Comparison of ENCODE assay signal across 22 cellular contexts in genomic region chr20:8315639-8316573, GRCh38.
DNase-seq lines count a peak whose midpoint lies in the region; ATAC-seq and TF ChIP-seq lines count a peak whose summit lies in the region.
"Had no signal": no experiment of that assay in that cellular context is flagged by ENCODE, and none has a peak within 500 bp of the region (broad histone marks: within the 10 kb centered on the region; RNA-seq: fewer than 3 reads in every experiment).

No MANE protein-coding gene starts in this region.

- DNase-seq in NCI-H1092 treated with DMSO at 0.1 percent for 48 hours (lab: John Stamatoyannopoulos, UW) = peak; percentile 45
- peak; percentile 46 for DNase-seq in NCI-H2196 (lab: John Stamatoyannopoulos, UW; ENCODE audit: unreplicated experiment)
- DNase-seq in body of pancreas = peak in 2 of 4 donors; percentile 19 to 55
- DNase-seq in progenitor cell of endocrine pancreas (ENCODE audit: low spot score, unreplicated experiment) = no peak
- no peak for DNase-seq in CD1c-positive myeloid dendritic cell (ENCODE audit: extremely low spot score)
- DNase-seq in kidney tubule cell (ENCODE audit: low spot score) = no peak
- DNase-seq in BE2C = no peak
- DNase-seq in inferior parietal cortex (ENCODE audit: extremely low spot score) = no peak
- DNase-seq: CD4-positive, alpha-beta memory T cell; GOT3; HCEC 1CT; MG63; NCI-H1048; NCI-H187 treated with DMSO at 0.1 percent for 48 hours; NCI-H2171 treated with DMSO at 0.1 percent for 48 hours; NCI-H510A; NCI-H748 treated with DMSO at 0.1 percent for 48 hours; SIG-M5; SK-N-SH had no signal

- no peaks in the 10 kb centered on the region for H3K36me3 ChIP-seq in body of pancreas (replicated peaks in 1 of 2; ENCODE audit: insufficient read depth in 1 of 2, low read depth in 2 of 2)
- H3K36me3 ChIP-seq in BE2C = no peaks in the 10 kb centered on the region; the same call in 1 of the 2 replicates
- H3K36me3 ChIP-seq: BLaER1, MG63 had no signal

- 20 to 25% methylated on average over 10 of the region's 10 CpGs for WGBS in body of pancreas, 2 donors

- H3K27me3 ChIP-seq in body of pancreas (no peaks in the 10 kb centered on the region), BE2C (no peaks in the 10 kb centered on the region)
- H3K27me3 ChIP-seq: BLaER1, MG63 had no signal

- H3K9me3 Mint-ChIP-seq in progenitor cell of endocrine pancreas (ENCODE audit: low read depth) = no peaks in the 10 kb centered on the region
- H3K9me3 Mint-ChIP-seq: CD4-positive, alpha-beta memory T cell had no signal

- H3K4me3 ChIP-seq in body of pancreas (no peak overlapping the region), BE2C (ENCODE audit: low read depth, low read length) (no peak overlapping the region)
- H3K4me3 ChIP-seq: BLaER1, K562, MG63 had no signal

- no peak for TF ChIP-seq POLR2A in body of pancreas (IDR thresholded peaks at IDR 0.05)

- H3K27ac ChIP-seq in body of pancreas = peak overlapping the region; percentile 21 to 60 (median 38)
- H3K27ac ChIP-seq: BLaER1 had no signal

- peaks cover 19% of the 10 kb centered on the region for H3K4me1 ChIP-seq in body of pancreas
- H3K4me1 ChIP-seq in BE2C = peaks cover 7% of the 10 kb centered on the region; the same call in 1 of the 2 replicates

- intact Hi-C loops in body of pancreas (cut with DNase I) = no loop called here

- H3K4me1 Mint-ChIP-seq in progenitor cell of endocrine pancreas (ENCODE audit: low read depth) = peaks cover 21% of the 10 kb centered on the region
- H3K4me1 Mint-ChIP-seq: CD4-positive, alpha-beta memory T cell had no signal

- H3K27me3 Mint-ChIP-seq in progenitor cell of endocrine pancreas = peaks cover 13% of the 10 kb centered on the region

- no peak for TF ChIP-seq CTCF in body of pancreas (IDR thresholded peaks at IDR 0.05)
- TF ChIP-seq CTCF in progenitor cell of endocrine pancreas (IDR thresholded peaks at IDR 0.05; ENCODE audit: unreplicated experiment) = no peak
- TF ChIP-seq CTCF in BE2C (IDR thresholded peaks at IDR 0.05; ENCODE audit: low read depth, low read length) = no peak

- peaks cover 2% of the 10 kb centered on the region for H3K36me3 Mint-ChIP-seq in progenitor cell of endocrine pancreas (ENCODE audit: insufficient read depth)
- H3K36me3 Mint-ChIP-seq: CD4-positive, alpha-beta memory T cell had no signal

- H3K27ac Mint-ChIP-seq in progenitor cell of endocrine pancreas = peak overlapping the region; percentile 34
- H3K27ac Mint-ChIP-seq: CD4-positive, alpha-beta memory T cell had no signal

- peak; percentile 53 for ATAC-seq in body of pancreas
- ATAC-seq: K562, Panc1 had no signal

- H3K9me3 ChIP-seq in body of pancreas (no peaks in the 10 kb centered on the region), BE2C (no peaks in the 10 kb centered on the region)
- H3K9me3 ChIP-seq: BLaER1, MG63, SK-N-SH had no signal

- peak overlapping the region; percentile 1 for H3K4me3 Mint-ChIP-seq in progenitor cell of endocrine pancreas (ENCODE audit: low read depth)
- H3K4me3 Mint-ChIP-seq: CD4-positive, alpha-beta memory T cell had no signal

Comparison
In these comparisons a context has a peak if more than half of its experiments do, and no peak if none do; other contexts are left out.
1. DNase-seq: peak in NCI-H1092 treated with DMSO at 0.1 percent for 48 hours (single experiment) and NCI-H2196 (single experiment); none in progenitor cell of endocrine pancreas (single experiment), CD1c-positive myeloid dendritic cell (single experiment), kidney tubule cell (single experiment), BE2C (single experiment) and inferior parietal cortex (single experiment).